Comparison of ENCODE assay signal across 26 cellular contexts in the genomic region with DNA sequence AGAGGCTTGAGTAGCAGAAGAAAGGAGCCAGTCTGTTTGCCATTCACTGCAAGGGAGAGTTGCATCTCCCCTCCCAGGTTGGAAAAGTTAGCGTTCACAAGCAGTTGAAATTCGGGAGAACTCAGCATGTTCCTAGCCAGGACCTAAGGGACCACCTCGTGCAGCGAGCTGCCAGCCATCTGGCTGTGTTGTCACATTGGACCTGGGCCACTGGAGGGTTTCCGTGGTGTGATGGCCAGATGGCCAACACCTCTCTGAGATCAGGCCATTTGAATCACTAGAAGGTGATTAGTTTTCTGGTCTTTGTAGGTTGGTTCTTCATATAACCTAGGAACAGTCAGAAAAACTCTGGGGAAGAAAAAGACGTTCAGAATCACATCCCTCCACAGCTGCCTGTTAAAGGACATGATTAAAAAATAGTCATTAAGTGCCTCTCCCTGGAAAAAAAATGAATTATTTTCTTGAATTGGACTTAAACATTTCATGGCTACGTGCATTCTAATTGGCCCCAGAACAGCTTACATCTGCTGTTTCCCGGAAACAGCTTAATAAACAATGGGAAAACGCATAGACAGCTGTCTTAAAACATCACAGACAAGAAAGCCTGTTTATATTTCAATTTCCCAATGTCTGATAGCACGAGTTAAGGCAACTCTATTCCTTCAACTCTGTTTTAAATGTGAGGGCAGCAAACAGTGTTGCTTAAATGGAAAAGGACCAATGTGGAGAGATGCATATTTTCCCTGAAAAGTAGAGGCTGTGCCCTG.
"Had no signal": no experiment of that assay in that cellular context is flagged by ENCODE, and none has a peak within 500 bp of the region (broad histone marks: within the 10 kb centered on the region; RNA-seq: fewer than 3 reads in every experiment).

No MANE protein-coding gene starts in this region.

- ATAC-seq: activated T-cell treated with anti-CD3 and anti-CD28 coated beads, Interleukin-2, amount 50 U/mL, for 72 hours; gastrocnemius medialis; left ventricle myocardium superior; natural killer cell; psoas muscle; stimulated activated naive CD8-positive, alpha-beta T cell treated with anti-CD3 and anti-CD28 coated beads, Interleukin-15, Interleukin-2, amounts not matched to agents 100 U/mL and 50 U/mL, for 24 hours had no signal

- H3K36me3 ChIP-seq: breast epithelium, esophagus squamous epithelium, gastrocnemius medialis, neutrophil, ovary, right atrium auricular region, upper lobe of left lung had no signal

- H3K4me3 Mint-ChIP-seq: activated CD4-positive, alpha-beta memory T cell treated with anti-CD3 and anti-CD28 coated beads for 36 hours; activated naive CD4-positive, alpha-beta T cell treated with anti-CD3 and anti-CD28 coated beads for 36 hours; activated naive CD8-positive, alpha-beta T cell treated with anti-CD3 and anti-CD28 coated beads, Interleukin-2, amount 10 ng/mL, durations not matched to agents 7 days and 5 days; activated T-cell treated with anti-CD3 and anti-CD28 coated beads, Interleukin-2, amount 50 U/mL, for 72 hours; endodermal cell; natural killer cell had no signal

- H3K27me3 ChIP-seq: breast epithelium, esophagus squamous epithelium, gastrocnemius medialis, neutrophil, ovary, right atrium auricular region, upper lobe of left lung had no signal

- H3K27ac ChIP-seq: breast epithelium, esophagus squamous epithelium, gastrocnemius medialis, neutrophil, ovary, psoas muscle, right atrium auricular region, upper lobe of left lung had no signal

- DNase-seq: activated CD4-positive, alpha-beta memory T cell treated with anti-CD3 and anti-CD28 coated beads for 36 hours; activated CD4-positive, alpha-beta T cell treated with anti-CD3 and anti-CD28 coated beads for 48 hours; activated CD4-positive, CD25-positive, alpha-beta regulatory T cell; activated effector memory CD4-positive, alpha-beta T cell treated with Interleukin-2 at 50 U/mL for 16 hours; activated naive CD4-positive, alpha-beta T cell treated with anti-CD3 and anti-CD28 coated beads for 36 hours; activated naive CD8-positive, alpha-beta T cell treated with anti-CD3 and anti-CD28 coated beads, Interleukin-2, amount 10 ng/mL, durations not matched to agents 7 days and 5 days; activated T-cell treated with anti-CD3 and anti-CD28 coated beads, Interleukin-2, amount 50 U/mL, for 72 hours; amniotic stem cell; cerebellar nuclear complex; cortex of kidney; endodermal cell; esophagus squamous epithelium; gastrocnemius medialis; head of caudate nucleus; left ventricle myocardium superior; mammary epithelial cell; midbrain; natural killer cell; ovary; psoas muscle; stimulated activated CD4-positive, alpha-beta T cell treated with anti-CD3 and anti-CD28 coated beads, Interleukin-4, amount 100 ng/mL, for 4 hours; stimulated activated naive CD8-positive, alpha-beta T cell treated with anti-CD3 and anti-CD28 coated beads, Interleukin-15, Interleukin-2, amounts not matched to agents 100 U/mL and 50 U/mL, for 24 hours; upper lobe of left lung had no signal

- H3K36me3 Mint-ChIP-seq: activated naive CD8-positive, alpha-beta T cell treated with anti-CD3 and anti-CD28 coated beads, Interleukin-2, amount 10 ng/mL, durations not matched to agents 7 days and 5 days had no signal

- H3K4me1 Mint-ChIP-seq: activated naive CD8-positive, alpha-beta T cell treated with anti-CD3 and anti-CD28 coated beads, Interleukin-2, amount 10 ng/mL, durations not matched to agents 7 days and 5 days; endodermal cell; natural killer cell had no signal

- H3K27ac Mint-ChIP-seq: activated CD4-positive, alpha-beta memory T cell treated with anti-CD3 and anti-CD28 coated beads for 36 hours; activated naive CD4-positive, alpha-beta T cell treated with anti-CD3 and anti-CD28 coated beads for 36 hours; activated naive CD8-positive, alpha-beta T cell treated with anti-CD3 and anti-CD28 coated beads, Interleukin-2, amount 10 ng/mL, durations not matched to agents 7 days and 5 days; activated T-cell treated with anti-CD3 and anti-CD28 coated beads, Interleukin-2, amount 50 U/mL, for 72 hours; endodermal cell; natural killer cell had no signal

- H3K27me3 Mint-ChIP-seq: activated naive CD8-positive, alpha-beta T cell treated with anti-CD3 and anti-CD28 coated beads, Interleukin-2, amount 10 ng/mL, durations not matched to agents 7 days and 5 days had no signal

- H3K4me3 ChIP-seq: breast epithelium, esophagus squamous epithelium, gastrocnemius medialis, ovary, psoas muscle, right atrium auricular region, upper lobe of left lung had no signal
